Comparison of ENCODE assay signal across 2 cellular contexts in genomic region chr18:44893045-44893706, GRCh38.
TF ChIP-seq lines count a peak whose summit lies in the region.

No MANE protein-coding gene starts in this region.

TF ChIP-seq in liver, 16 proteins besides CTCF, POLR2A, EP300 and RAD21 (continued from another document):
- TF ChIP-seq ATF3 (IDR thresholded peaks at IDR 0.05): no peak
- no peak for TF ChIP-seq YY1 (IDR thresholded peaks at IDR 0.05)
- TF ChIP-seq EGR1 (IDR thresholded peaks at IDR 0.05; ENCODE audit: low read depth in 2 of 2): no peak

TF ChIP-seq in HepG2, 621 proteins besides CTCF, POLR2A, EP300 and RAD21 (continued from another document):
- no peak for TF ChIP-seq E2F1 (CRISPR knock-in tag; IDR thresholded peaks at IDR 0.05)
- TF ChIP-seq ADNP (CRISPR knock-in tag; IDR thresholded peaks at IDR 0.05): no peak
- no peak for TF ChIP-seq ZNF768 (CRISPR knock-in tag; IDR thresholded peaks at IDR 0.05)
